ENCODE assay signal across 23 cellular contexts in the genomic region with DNA sequence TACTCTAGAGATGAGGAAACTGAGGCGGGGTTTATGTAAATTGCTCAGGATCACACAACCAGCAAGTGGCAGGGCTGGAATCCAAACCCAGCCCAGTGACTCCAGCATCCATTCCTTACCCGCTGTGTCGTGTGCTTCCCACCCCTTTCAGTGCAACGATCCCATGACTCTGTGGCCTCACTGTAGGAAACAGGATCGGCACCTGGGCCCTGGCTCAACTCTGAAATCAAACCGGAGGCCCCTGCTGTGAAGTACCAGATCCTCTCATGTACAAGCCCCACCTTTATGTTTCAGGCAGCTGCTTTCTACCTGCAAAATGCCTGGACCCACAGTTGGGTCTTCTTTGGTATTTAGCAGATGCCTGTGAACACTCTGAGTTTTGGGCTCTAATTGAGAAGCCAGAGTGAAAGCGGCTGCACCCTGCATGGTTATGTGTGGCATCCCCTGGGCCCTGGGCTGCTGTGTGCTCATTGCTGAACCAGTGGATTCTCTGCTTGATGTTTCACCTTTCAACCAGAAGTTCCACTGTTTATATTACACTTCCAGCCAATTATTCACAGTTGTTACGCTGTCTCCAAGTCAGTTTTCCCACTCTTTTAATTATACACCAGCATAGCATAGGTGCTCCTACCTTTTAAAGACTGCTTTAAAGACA. TPM values are rescaled to one million over a fixed set of nuclear protein-coding genes. Genes with fewer than 3 reads are reported as not detected.
A peak's percentile ranks its signal among the peaks of the same experiment; 100 is the strongest.
DNase-seq lines count a peak whose midpoint lies in the region; ATAC-seq and TF ChIP-seq lines count a peak whose summit lies in the region.
"Had no signal": no experiment of that assay in that cellular context is flagged by ENCODE, and none has a peak within 500 bp of the region (broad histone marks: within the 10 kb centered on the region; RNA-seq: fewer than 3 reads in every experiment).

No MANE protein-coding gene starts in this region.

- TF ChIP-seq CTCF in right atrium auricular region (IDR thresholded peaks at IDR 0.05) (no peak), GM10266 (IDR thresholded peaks at IDR 0.05; ENCODE audit: control insufficient read depth, insufficient read depth, low read depth, missing control alignments) (no peak)

- H3K36me3 ChIP-seq in right atrium auricular region (no peaks in the 10 kb centered on the region), skeletal muscle tissue (ENCODE audit: control insufficient read depth in 3 of 3, insufficient read depth in 3 of 3, low read length in 3 of 3) (peaks cover 0 to under 1% (median 0%) of the 10 kb centered on the region in 3 donors)
- H3K36me3 ChIP-seq: pancreas, SJCRH30 had no signal

- H3K9me3 ChIP-seq in right atrium auricular region (no peaks in the 10 kb centered on the region), skeletal muscle tissue (ENCODE audit: control insufficient read depth in 3 of 3, low read length in 3 of 3) (no peaks in the 10 kb centered on the region)
- H3K9me3 ChIP-seq: pancreas, SJCRH30 had no signal

- ATAC-seq in Right ventricle myocardium superior (ENCODE audit: poor library complexity) (peak; percentile 11), Right ventricle myocardium inferior (no peak), GM18519 (IDR thresholded peaks at IDR 0.05; ENCODE audit: low FRiP score, unreplicated experiment) (no peak)
- ATAC-seq: naive thymus-derived CD8-positive, alpha-beta T cell; pancreas; PC-3 had no signal

- H3K27me3 ChIP-seq in right atrium auricular region (no peaks in the 10 kb centered on the region), skeletal muscle tissue (ENCODE audit: control insufficient read depth in 3 of 3, insufficient read depth in 3 of 3, low read length in 3 of 3) (no peaks in the 10 kb centered on the region)
- H3K27me3 ChIP-seq: pancreas, SJCRH30 had no signal

- intact Hi-C loops in Right ventricle myocardium superior (cut with DNase I) (loop anchor here (5.0 kb wide), 1 partner anchor 36 kb away; a partner anchor contains a TSS), Right ventricle myocardium inferior (cut with DNase I) (loop anchor here (5.0 kb wide), 2 partner anchors 36 to 39 kb away; a partner anchor contains a TSS)

- H3K27ac ChIP-seq in right atrium auricular region (peak overlapping the region; percentile 80 to 94), skeletal muscle tissue (ENCODE audit: low read depth, low read length) (peak overlapping the region; percentile 19)
- H3K27ac ChIP-seq: pancreas, SJCRH30 had no signal

- DNase-seq in Right ventricle myocardium superior (peak; percentile 46), Right ventricle myocardium inferior (ENCODE audit: missing footprints) (no peak), NCI-H510A treated with DMSO at 0.1 percent for 48 hours (lab: John Stamatoyannopoulos, UW) (peak; percentile 17), right atrium auricular region (ENCODE audit: low spot score) (no peak), NOMO-1 treated with dmso at 0.1 percent for 144 hours (lab: John Stamatoyannopoulos, UW; ENCODE audit: unreplicated experiment) (no peak), GM10266 (ENCODE audit: extremely low spot score) (no peak)
- DNase-seq: activated CD4-positive, alpha-beta memory T cell treated with anti-CD3 and anti-CD28 coated beads, Interleukin-2, amount 10 ng/mL, durations not matched to agents 7 days and 5 days; activated naive CD4-positive, alpha-beta T cell; amygdala; effector memory CD4-positive, alpha-beta T cell; HFFc6; islet precursor cell; KBM-7; mesenchymal stem cell; naive thymus-derived CD8-positive, alpha-beta T cell; NCI-H2081; NCI-H774; pancreas; PC-3; SJCRH30 had no signal

- H3K9ac ChIP-seq in skeletal muscle tissue (ENCODE audit: low read depth in 1 of 3, low read length in 3 of 3): no peak overlapping the region

- no peak overlapping the region for H3K4me3 ChIP-seq in right atrium auricular region
- H3K4me3 ChIP-seq in skeletal muscle tissue (ENCODE audit: low read length in 3 of 3): no peak overlapping the region
- H3K4me3 ChIP-seq: pancreas, SJCRH30 had no signal

- H3K4me1 ChIP-seq in right atrium auricular region (peaks cover 0 to 67% of the 10 kb centered on the region in 2 donors), skeletal muscle tissue (ENCODE audit: control insufficient read depth in 3 of 3, insufficient read depth in 3 of 3, low read length in 3 of 3) (peaks cover 30 to 42% (median 42%) of the 10 kb centered on the region in 3 donors)
- H3K4me1 ChIP-seq: pancreas, SJCRH30 had no signal

RNA-seq across cellular contexts. Expression of a gene that starts 36.7 kb away (rescaled TPM):
- 131 TPM for total RNA-seq in Right ventricle myocardium superior
- total RNA-seq in Right ventricle myocardium inferior: 134 TPM
- 100 to 1,000 TPM; 109 to 145 TPM for total RNA-seq in right atrium auricular region
- 15.1 TPM for total RNA-seq in skeletal muscle tissue
- total RNA-seq: naive thymus-derived CD8-positive, alpha-beta T cell; T-helper 1 cell treated with Interleukin-12 subunit alpha and Interleukin-12 subunit beta and Interleukin-4 antibody, amounts not matched to agents 30 ng/mL and 1 ng/mL, for 36 hours had no signal

Comparison
In these comparisons a context has a peak if more than half of its experiments do, and no peak if none do; other contexts are left out.
1. DNase-seq: peak in Right ventricle myocardium superior (single experiment) and NCI-H510A treated with DMSO at 0.1 percent for 48 hours (single experiment); none in Right ventricle myocardium inferior (single experiment), right atrium auricular region (single experiment), NOMO-1 treated with dmso at 0.1 percent for 144 hours (single experiment) and GM10266 (single experiment).